ENCODE assay signal across 19 cellular contexts in genomic region chr6:143243786-143244185, GRCh38.
"Had no signal": no experiment of that assay in that cellular context is flagged by ENCODE, and none has a peak within 500 bp of the region (broad histone marks: within the 10 kb centered on the region; RNA-seq: fewer than 3 reads in every experiment).

No MANE protein-coding gene starts in this region.

- H3K4me1 ChIP-seq: SJSA1 had no signal

- H3K4me3 ChIP-seq: SJSA1, SK-N-MC had no signal

- FAIRE-seq: HepG2, RCC 7860 had no signal

- H3K27me3 ChIP-seq: SJSA1 had no signal

- H3K36me3 ChIP-seq: SJSA1 had no signal

- DNase-seq: IMR-90, Karpas-422, KG1, MM.1S, NCI-H1092 treated with DMSO at 0.1 percent for 48 hours, NCI-H1436, NCI-H187, NCI-H2029, NCI-H2081 treated with DMSO at 0.1 percent for 48 hours, NCI-H2227 treated with DMSO at 0.1 percent for 48 hours, NCI-H526 treated with DMSO at 0.1 percent for 48 hours, NCI-H774, Right ventricle myocardium superior, RPMI8226, SIG-M5 had no signal

- ATAC-seq: HepG2 had no signal

- H3K9me3 ChIP-seq: SJSA1 had no signal

- H3K27ac ChIP-seq: SJSA1, SK-N-MC had no signal
